In genomic region chr14:94449930-94450329, GRCh38 we compare ENCODE assay signal across 27 cellular contexts. TPM values are rescaled to one million over a fixed set of nuclear protein-coding genes. Genes with fewer than 3 reads are reported as not detected.
"Had no signal": no experiment of that assay in that cellular context is flagged by ENCODE, and none has a peak within 500 bp of the region (broad histone marks: within the 10 kb centered on the region; RNA-seq: fewer than 3 reads in every experiment).

No MANE protein-coding gene starts in this region.

- DNase-seq: activated CD4-positive, alpha-beta memory T cell treated with anti-CD3 and anti-CD28 coated beads for 36 hours; activated CD4-positive, alpha-beta T cell treated with anti-CD3 and anti-CD28 coated beads, Interleukin-2, amount 10 ng/mL, durations not matched to agents 7 days and 5 days; activated CD4-positive, CD25-positive, alpha-beta regulatory T cell; activated CD8-positive, alpha-beta memory T cell treated with anti-CD3 and anti-CD28 coated beads for 24 hours; activated effector memory CD4-positive, alpha-beta T cell treated with anti-CD3 and anti-CD28 coated beads, Interleukin-2, amount 50 U/mL, for 16 hours; activated naive CD4-positive, alpha-beta T cell treated with Interleukin-2 at 50 U/mL for 16 hours; activated naive CD8-positive, alpha-beta T cell treated with anti-CD3 and anti-CD28 coated beads, Interleukin-2, amount 50 U/mL, for 24 hours; activated T-cell treated with anti-CD3 and anti-CD28 coated beads, Interleukin-2, amount 50 U/mL, for 4 hours; amniotic stem cell; body of pancreas; central memory CD4-positive, alpha-beta T cell; MM.1S; NCI-H1105; NCI-H1436; NCI-H1694 treated with DMSO at 0.1 percent for 48 hours; NCI-H2081; NCI-H82; T-cell; T-helper 2 cell; T1000 had no signal

- H3K36me3 Mint-ChIP-seq: activated CD4-positive, alpha-beta memory T cell treated with anti-CD3 and anti-CD28 coated beads for 36 hours; activated naive CD4-positive, alpha-beta T cell treated with anti-CD3 and anti-CD28 coated beads, Interleukin-2, amount 50 U/mL, for 72 hours; T-cell had no signal

- H3K4me3 Mint-ChIP-seq: activated CD4-positive, alpha-beta memory T cell treated with anti-CD3 and anti-CD28 coated beads for 36 hours; activated CD4-positive, alpha-beta T cell treated with anti-CD3 and anti-CD28 coated beads, Interleukin-2, amount 10 ng/mL, durations not matched to agents 7 days and 5 days; activated naive CD8-positive, alpha-beta T cell treated with anti-CD3 and anti-CD28 coated beads, Interleukin-2, amount 50 U/mL, for 24 hours; activated T-cell treated with anti-CD3 and anti-CD28 coated beads, Interleukin-2, amount 50 U/mL, for 4 hours; T-cell had no signal

- H3K4me3 ChIP-seq: ascending aorta, body of pancreas, SK-N-MC had no signal

- H3K9me3 Mint-ChIP-seq: activated CD4-positive, alpha-beta memory T cell treated with anti-CD3 and anti-CD28 coated beads for 36 hours; activated CD4-positive, alpha-beta T cell treated with anti-CD3 and anti-CD28 coated beads, Interleukin-2, amount 10 ng/mL, durations not matched to agents 7 days and 5 days; activated naive CD8-positive, alpha-beta T cell treated with anti-CD3 and anti-CD28 coated beads, Interleukin-2, amount 50 U/mL, for 24 hours; activated T-cell treated with anti-CD3 and anti-CD28 coated beads, Interleukin-2, amount 50 U/mL, for 4 hours had no signal

- H3K4me1 ChIP-seq: ascending aorta, body of pancreas had no signal

- H3K27me3 ChIP-seq: ascending aorta, body of pancreas had no signal

- H3K9me3 ChIP-seq: ascending aorta, body of pancreas had no signal

- FAIRE-seq: bronchial epithelial cell, TTC549 had no signal

- H3K4me1 Mint-ChIP-seq: activated CD4-positive, alpha-beta T cell treated with anti-CD3 and anti-CD28 coated beads, Interleukin-2, amount 10 ng/mL, durations not matched to agents 7 days and 5 days; activated naive CD8-positive, alpha-beta T cell treated with anti-CD3 and anti-CD28 coated beads, Interleukin-2, amount 50 U/mL, for 24 hours; T-cell had no signal

- H3K27ac Mint-ChIP-seq: activated CD4-positive, alpha-beta memory T cell treated with anti-CD3 and anti-CD28 coated beads for 36 hours; activated CD4-positive, alpha-beta T cell treated with anti-CD3 and anti-CD28 coated beads, Interleukin-2, amount 10 ng/mL, durations not matched to agents 7 days and 5 days; activated naive CD4-positive, alpha-beta T cell treated with anti-CD3 and anti-CD28 coated beads, Interleukin-2, amount 50 U/mL, for 72 hours; activated naive CD8-positive, alpha-beta T cell treated with anti-CD3 and anti-CD28 coated beads, Interleukin-2, amount 50 U/mL, for 24 hours; T-cell had no signal

- H3K27ac ChIP-seq: ascending aorta, body of pancreas, SK-N-MC had no signal

- ATAC-seq: activated naive CD4-positive, alpha-beta T cell treated with anti-CD3 and anti-CD28 coated beads, Interleukin-2, amount 50 U/mL, for 72 hours; activated naive CD8-positive, alpha-beta T cell treated with anti-CD3 and anti-CD28 coated beads, Interleukin-2, amount 50 U/mL, for 24 hours; activated T-cell treated with anti-CD3 and anti-CD28 coated beads, Interleukin-2, amount 50 U/mL, for 4 hours; body of pancreas; T-cell had no signal

- H3K36me3 ChIP-seq: ascending aorta had no signal

RNA-seq across cellular contexts. Expression of gene SERPINA11, which starts 2.7 kb away (rescaled TPM):
- total RNA-seq: activated CD4-positive, alpha-beta memory T cell treated with anti-CD3 and anti-CD28 coated beads for 36 hours; activated CD4-positive, alpha-beta T cell treated with anti-CD3 and anti-CD28 coated beads, Interleukin-2, amount 10 ng/mL, durations not matched to agents 7 days and 5 days; activated naive CD4-positive, alpha-beta T cell treated with anti-CD3 and anti-CD28 coated beads, Interleukin-2, amount 50 U/mL, for 72 hours; activated T-cell treated with anti-CD3 and anti-CD28 coated beads, Interleukin-2, amount 50 U/mL, for 4 hours; ascending aorta; body of pancreas; bronchial epithelial cell; OCI-LY7; RPMI7951; T-cell had no signal

RNA-seq across cellular contexts. Expression of gene SERPINA9, which starts 26.1 kb away (rescaled TPM):
- total RNA-seq: activated CD4-positive, alpha-beta memory T cell treated with anti-CD3 and anti-CD28 coated beads for 36 hours; activated CD4-positive, alpha-beta T cell treated with anti-CD3 and anti-CD28 coated beads, Interleukin-2, amount 10 ng/mL, durations not matched to agents 7 days and 5 days; activated naive CD4-positive, alpha-beta T cell treated with anti-CD3 and anti-CD28 coated beads, Interleukin-2, amount 50 U/mL, for 72 hours; activated T-cell treated with anti-CD3 and anti-CD28 coated beads, Interleukin-2, amount 50 U/mL, for 4 hours; ascending aorta; body of pancreas; bronchial epithelial cell; OCI-LY7; RPMI7951; T-cell had no signal

RNA-seq across cellular contexts. Expression of gene SERPINA12, which starts 59.3 kb away (rescaled TPM):
- total RNA-seq: activated CD4-positive, alpha-beta memory T cell treated with anti-CD3 and anti-CD28 coated beads for 36 hours; activated CD4-positive, alpha-beta T cell treated with anti-CD3 and anti-CD28 coated beads, Interleukin-2, amount 10 ng/mL, durations not matched to agents 7 days and 5 days; activated naive CD4-positive, alpha-beta T cell treated with anti-CD3 and anti-CD28 coated beads, Interleukin-2, amount 50 U/mL, for 72 hours; activated T-cell treated with anti-CD3 and anti-CD28 coated beads, Interleukin-2, amount 50 U/mL, for 4 hours; ascending aorta; body of pancreas; bronchial epithelial cell; OCI-LY7; RPMI7951; T-cell had no signal
